In the genomic region with DNA sequence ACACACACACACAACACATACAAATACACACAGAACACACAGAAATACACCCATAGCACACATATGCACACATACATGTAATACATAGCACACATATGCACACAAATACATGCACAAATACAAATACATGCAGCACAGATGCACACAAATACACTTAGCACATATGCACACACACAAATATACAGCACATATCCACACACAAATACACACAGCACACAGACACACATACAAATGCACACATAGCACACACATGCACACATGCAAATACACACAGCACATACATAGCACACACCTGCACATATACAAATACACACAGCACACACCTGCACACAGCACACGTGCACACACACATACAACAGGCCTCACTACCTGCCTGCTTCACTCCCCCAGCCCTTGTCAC, we compare ENCODE assay signal across 21 cellular contexts. TPM values are rescaled to one million over a fixed set of nuclear protein-coding genes. Genes with fewer than 3 reads are reported as not detected.
DNase-seq lines count a peak whose midpoint lies in the region; ATAC-seq, FAIRE-seq and TF ChIP-seq lines count a peak whose summit lies in the region.
"Had no signal": no experiment of that assay in that cellular context is flagged by ENCODE, and none has a peak within 500 bp of the region (broad histone marks: within the 10 kb centered on the region; RNA-seq: fewer than 3 reads in every experiment).

No MANE protein-coding gene starts in this region.

- no peak overlapping the region for H2BK20ac ChIP-seq in H1 (ENCODE audit: low read length)

- FAIRE-seq in H1 (lab: Jason Lieb, UNC) (no peak), urothelium cell line (lab: Jason Lieb, UNC) (peak; percentile 99)
- FAIRE-seq: frontal cortex, small intestine, TTC549 had no signal

- no peak overlapping the region for H3K18ac ChIP-seq in H1 (ENCODE audit: extremely low read depth, low read length)

- 92% methylated on average over 1 of the region's 1 CpG; no CpG with 5 or more reads in 1 of the 2 experiments for WGBS in H1 (ENCODE audit: extremely low coverage in 1 of 2, insufficient coverage in 1 of 2, insufficient read length in 1 of 2, insufficient replicate concordance in 2 of 2, low coverage in 1 of 2, low lambda C conversion rate in 2 of 2, missing lambda C conversion rate in 1 of 2), 2 experiments
- 89 to 100% methylated on average over 1 of the region's 1 CpG for WGBS in lower leg skin, 2 donors

- BruUV-seq in OCI-LY7 (replicated peaks; lab: Mats Ljungman, UMichigan): no TSS peak
- BruUV-seq in PC-3 (replicated peaks; lab: Mats Ljungman, UMichigan): no TSS peak

- 0 out of 2 replicates have a peak, but pooled peaks cover 4% of the 10 kb centered on the region for H3K79me1 ChIP-seq in H1 (ENCODE audit: low read depth, low read length)

- H2AK5ac ChIP-seq in H1 (ENCODE audit: low read depth, low read length): peak overlapping the region; percentile 88; the same call in 1 of the 2 replicates

- no peaks in the 10 kb centered on the region for H3F3A ChIP-seq in PC-3 (ENCODE audit: low read length, unreplicated experiment)

- no peak for ATAC-seq in Right ventricle myocardium inferior
- ATAC-seq in PC-3: no peak

- H2BK120ac ChIP-seq in H1 (replicated peaks; ENCODE audit: low read depth, low read length): no peak overlapping the region

- H3K9me2 ChIP-seq in OCI-LY7 (ENCODE audit: insufficient read depth, low read length) (no peaks in the 10 kb centered on the region), PC-3 (replicated peaks; ENCODE audit: low read length) (no peaks in the 10 kb centered on the region)
- H3K9me2 ChIP-seq: SK-N-SH had no signal

- H3K23ac ChIP-seq in H1 (ENCODE audit: insufficient read length): no peak overlapping the region

- POLR2A ChIA-PET in OCI-LY7 (lab: Charles Lee) (interaction anchor here (2.5 kb wide), 1 partner anchor 117 kb away, joined by 11 read pairs; no protein-coding TSS in a partner anchor), H1 (lab: Charles Lee; ENCODE audit: partially characterized antibody) (no interaction called here), PC-3 (lab: Charles Lee; ENCODE audit: unreplicated experiment) (no interaction called here)

- H3K4me2 ChIP-seq in OCI-LY7 (ENCODE audit: low read length): peak overlapping the region; percentile 55; the same call in 1 of the 2 replicates
- no peak overlapping the region for H3K4me2 ChIP-seq in H1 (ENCODE audit: insufficient read depth in 1 of 2, low read depth in 2 of 2, low read length in 2 of 2)
- no peak overlapping the region for H3K4me2 ChIP-seq in PC-3 (ENCODE audit: low read length)
- H3K4me2 ChIP-seq: KMS-11, SK-N-SH had no signal

- H4K91ac ChIP-seq in H1 (replicated peaks; ENCODE audit: insufficient read length, low read length): peak overlapping the region; percentile 66

- TF ChIP-seq RAD21 in H1 (IDR thresholded peaks at IDR 0.05 in 1 of 2, conservative IDR thresholded peaks at IDR 0.05 in 1 of 2; ENCODE audit: low read depth in 2 of 2, low read length in 2 of 2): no peak

- H2BK5ac ChIP-seq in H1 (ENCODE audit: low read depth, low read length): no peak overlapping the region

- TF ChIP-seq POLR2A in H1 (IDR thresholded peaks at IDR 0.05; ENCODE audit: control extremely low read depth in 1 of 2, low read depth in 2 of 2, low read length in 2 of 2): no peak
- no peak for TF ChIP-seq POLR2A in lower leg skin (IDR thresholded peaks at IDR 0.05)

- no peak overlapping the region for H3K4me3 ChIP-seq in left ventricle myocardium inferior
- H3K4me3 ChIP-seq in OCI-LY7 (ENCODE audit: low read depth, low read length, poor library complexity, severe bottlenecking): no peak overlapping the region
- no peak overlapping the region for H3K4me3 ChIP-seq in H1 (ENCODE audit: extremely low read depth in 1 of 4, insufficient read depth in 2 of 4, low read depth in 3 of 4, low read length in 4 of 4)
- no peak overlapping the region for H3K4me3 ChIP-seq in PC-3 (ENCODE audit: low read length)
- no peak overlapping the region for H3K4me3 ChIP-seq in lower leg skin (ENCODE audit: low read depth, poor library complexity, severe bottlenecking)
- H3K4me3 ChIP-seq: breast epithelium, psoas muscle had no signal

- no peaks in the 10 kb centered on the region; the same call in 1 of the 2 replicates for H3K79me2 ChIP-seq in OCI-LY7 (ENCODE audit: insufficient read depth, low read depth, low read length)
- H3K79me2 ChIP-seq in H1 (ENCODE audit: control insufficient read depth in 1 of 2, insufficient read depth in 2 of 2, low read length in 2 of 2): no peaks in the 10 kb centered on the region
- no peaks in the 10 kb centered on the region for H3K79me2 ChIP-seq in PC-3 (ENCODE audit: low read length)

- no peak overlapping the region for H3K14ac ChIP-seq in H1 (ENCODE audit: insufficient read length)

- H3K4me1 ChIP-seq in left ventricle myocardium inferior: peaks cover 14% of the 10 kb centered on the region
- H3K4me1 ChIP-seq in OCI-LY7 (ENCODE audit: insufficient read depth, low read length, poor library complexity, severe bottlenecking): peaks cover 76% of the 10 kb centered on the region
- peaks cover 0 to 10% (median 6%) of the 10 kb centered on the region in 4 experiments; a peak in 6 of 7 replicates for H3K4me1 ChIP-seq in H1 (replicated peaks in 1 of 4; ENCODE audit: control insufficient read depth in 3 of 4, insufficient read depth in 4 of 4, low read length in 3 of 4)
- no peaks in the 10 kb centered on the region for H3K4me1 ChIP-seq in PC-3 (ENCODE audit: insufficient read depth, low read length)
- H3K4me1 ChIP-seq: breast epithelium, psoas muscle had no signal

- no peak overlapping the region for H3K4ac ChIP-seq in H1 (replicated peaks; ENCODE audit: insufficient read length, low read depth, low read length)

- no peak for TF ChIP-seq EP300 in H1 (IDR thresholded peaks at IDR 0.05; ENCODE audit: borderline replicate concordance in 1 of 2, low read depth in 2 of 2, low read length in 2 of 2)

- peak; percentile 34 for DNase-seq in Right ventricle myocardium inferior (ENCODE audit: missing footprints)
- DNase-seq in left ventricle myocardium inferior: no peak
- no peak for DNase-seq in OCI-LY7 (ENCODE audit: low spot score)
- DNase-seq in H1 (ENCODE audit: low read depth in 1 of 2, low spot score in 2 of 2): no peak
- no peak for DNase-seq in urothelium cell line (ENCODE audit: low spot score)
- DNase-seq in PC-3: no peak
- DNase-seq in central memory CD4-positive, alpha-beta T cell: no peak
- DNase-seq in lower leg skin (ENCODE audit: low spot score in 2 of 2): no peak
- DNase-seq: activated T-cell treated with anti-CD3 and anti-CD28 coated beads, Interleukin-2, amount 50 U/mL, for 24 hours; NCI-H1048; NCI-H2029 treated with DMSO at 0.1 percent for 48 hours; NK-92 treated with Interleukin-12 subunit alpha and Interleukin-12 subunit beta, amount 100 ng/mL, for 24 hours; psoas muscle; SK-N-SH; small intestine; stimulated activated CD4-positive, alpha-beta T cell treated with anti-CD3 and anti-CD28 coated beads, Interleukin-4, amount 100 ng/mL, for 24 hours had no signal

- H4K8ac ChIP-seq in H1 (ENCODE audit: extremely low read depth, insufficient read depth, low read length): no peak overlapping the region

- H2AFZ ChIP-seq in OCI-LY7 (ENCODE audit: low read length): peak overlapping the region; percentile 4; the same call in 1 of the 2 replicates
- H2AFZ ChIP-seq in H1 (ENCODE audit: low read length): no peak overlapping the region
- no peak overlapping the region for H2AFZ ChIP-seq in PC-3 (ENCODE audit: low read length)

- H4K5ac ChIP-seq in H1 (ENCODE audit: insufficient read length, low read depth, low read length): no peak overlapping the region

- intact Hi-C loops in Right ventricle myocardium inferior (cut with DNase I) (no loop called here), left ventricle myocardium inferior (cut with micrococcal nuclease) (no loop called here), OCI-LY7 (cut with micrococcal nuclease; ENCODE audit: unreplicated experiment) (loop anchor here (5.0 to 10.0 kb wide), 2 partner anchors 618 to 1570 kb away; a partner anchor contains a TSS), PC-3 (cut with micrococcal nuclease) (no loop called here), lower leg skin (cut with DNase I; ENCODE audit: low total_unique reads) (no loop called here)

- peak overlapping the region; percentile 83; the same call in 1 of the 2 replicates for H2BK15ac ChIP-seq in H1 (ENCODE audit: low read length)

- peaks cover 32% of the 10 kb centered on the region for H3K27me3 ChIP-seq in left ventricle myocardium inferior (ENCODE audit: low read depth)
- no peaks in the 10 kb centered on the region for H3K27me3 ChIP-seq in H1 (replicated peaks in 1 of 4; ENCODE audit: control insufficient read depth in 3 of 4, extremely low read depth in 1 of 4, insufficient read depth in 3 of 4, low read length in 3 of 4)
- peaks cover 71% of the 10 kb centered on the region for H3K27me3 ChIP-seq in PC-3 (ENCODE audit: low read length)
- H3K27me3 ChIP-seq: breast epithelium had no signal

- CTCF ChIA-PET in OCI-LY7 (lab: Charles Lee; ENCODE audit: unreplicated experiment): no interaction called here
- CTCF ChIA-PET in H1 (lab: Charles Lee; ENCODE audit: partially characterized antibody): interaction anchor here (1.2 to 4.7 kb wide), 6 partner anchors 10 to 115 kb away, joined by 3 to 40 read pairs (median 5); a partner anchor contains a TSS
- CTCF ChIA-PET in PC-3 (lab: Charles Lee): no interaction called here

- H3K56ac ChIP-seq in H1 (replicated peaks; ENCODE audit: insufficient read length, low read depth, low read length): no peak overlapping the region

- H3K27ac ChIP-seq in left ventricle myocardium inferior (replicated peaks) (no peak overlapping the region), OCI-LY7 (ENCODE audit: low read depth, low read length, poor library complexity, severe bottlenecking) (peak overlapping the region; percentile 96), H1 (ENCODE audit: low read depth, low read length) (no peak overlapping the region), PC-3 (ENCODE audit: low read length) (no peak overlapping the region)
- H3K27ac ChIP-seq: breast epithelium, KMS-11, psoas muscle had no signal

- H3K36me3 ChIP-seq in left ventricle myocardium inferior: no peaks in the 10 kb centered on the region
- H3K36me3 ChIP-seq in OCI-LY7 (ENCODE audit: insufficient read depth, low read length): no peaks in the 10 kb centered on the region
- no peaks in the 10 kb centered on the region; a peak in 1 of 8 replicates for H3K36me3 ChIP-seq in H1 (ENCODE audit: control insufficient read depth in 2 of 4, insufficient read depth in 4 of 4, low read length in 3 of 4)
- H3K36me3 ChIP-seq in PC-3 (ENCODE audit: low read depth, low read length): no peaks in the 10 kb centered on the region
- H3K36me3 ChIP-seq: breast epithelium had no signal

- no peak overlapping the region for H2BK12ac ChIP-seq in H1 (ENCODE audit: low read depth, low read length)

- no peak overlapping the region for H3K9ac ChIP-seq in H1 (replicated peaks in 1 of 4; ENCODE audit: extremely low read depth in 1 of 4, low read depth in 3 of 4, low read length in 3 of 4)
- H3K9ac ChIP-seq in PC-3 (ENCODE audit: low read length): no peak overlapping the region
- H3K9ac ChIP-seq: KMS-11, SK-N-SH had no signal

- H3K23me2 ChIP-seq in H1 (ENCODE audit: low read depth, low read length): no peaks in the 10 kb centered on the region; the same call in 1 of the 2 replicates

- no peak for TF ChIP-seq CTCF in left ventricle myocardium inferior (IDR thresholded peaks at IDR 0.05; ENCODE audit: borderline replicate concordance)
- TF ChIP-seq CTCF in OCI-LY7 (conservative IDR thresholded peaks at IDR 0.05; ENCODE audit: low read length): no peak
- no peak for TF ChIP-seq CTCF in H1 (IDR thresholded peaks at IDR 0.05; ENCODE audit: control extremely low read depth in 1 of 3, insufficient read depth in 1 of 3, low read depth in 1 of 3, low read length in 3 of 3)
- no peak for TF ChIP-seq CTCF in PC-3 (conservative IDR thresholded peaks at IDR 0.05; ENCODE audit: low read depth, low read length)
- no peak for TF ChIP-seq CTCF in lower leg skin (IDR thresholded peaks at IDR 0.05)

- H4K20me1 ChIP-seq in OCI-LY7 (ENCODE audit: insufficient read depth, low read length) (no peaks in the 10 kb centered on the region), H1 (replicated peaks in 1 of 2; ENCODE audit: control insufficient read depth in 1 of 2, insufficient read depth in 2 of 2, low read length in 2 of 2) (peaks cover 0 to 10% of the 10 kb centered on the region in 2 experiments), PC-3 (ENCODE audit: low read length) (no peaks in the 10 kb centered on the region)

- no peaks in the 10 kb centered on the region for H3K9me3 ChIP-seq in left ventricle myocardium inferior (replicated peaks)
- H3K9me3 ChIP-seq in OCI-LY7 (ENCODE audit: low read length): no peaks in the 10 kb centered on the region
- no peaks in the 10 kb centered on the region for H3K9me3 ChIP-seq in H1 (ENCODE audit: insufficient read depth in 2 of 2, low read depth in 1 of 2, low read length in 1 of 2)
- H3K9me3 ChIP-seq in PC-3 (ENCODE audit: low read length): no peaks in the 10 kb centered on the region
- H3K9me3 ChIP-seq: breast epithelium, psoas muscle, SK-N-SH had no signal

RNA-seq across cellular contexts. Expression of a gene that starts 49.6 kb away (rescaled TPM):
- 1.6 TPM for total RNA-seq in Right ventricle myocardium inferior
- 2.2 TPM for total RNA-seq in left ventricle myocardium inferior
- 1.8 and 3.5 TPM in 2 replicates for total RNA-seq in OCI-LY7 (2014; rRNA removed; shearing (Covaris generic))
- 0.22 and 0.32 TPM in 2 replicates for total RNA-seq in OCI-LY7 (2022)
- total RNA-seq in H1 (2021; fragmentation: NEBNext Ultra II Directional; extraction: Animal tissue kit (Norgen Biotek cat#: 25700)): 3.6 and 3.9 TPM in 2 replicates
- polyA plus RNA-seq in H1 (2011; rRNA removed): 4.1 and 5.9 TPM in 2 replicates
- 2.3 TPM for polyA plus RNA-seq in H1 (2011; cell fraction: cytosol; rRNA removed)
- polyA plus RNA-seq in H1 (2011; cell fraction: nucleus; rRNA removed): 7.3 TPM
- 5.5 to 10.2 TPM (median 7.5 TPM) in 4 replicates for polyA plus RNA-seq in H1 (2012, experiment 1 of 2)
- 3.6 TPM for polyA plus RNA-seq in H1 (2012, experiment 2 of 2)
- polyA plus RNA-seq in H1 (2013, experiment 1 of 2): 2.6 TPM
- 2.0 TPM for polyA plus RNA-seq in H1 (2013, experiment 2 of 2)
- 6.8 and 8.4 TPM in 2 replicates for polyA minus RNA-seq in H1 (2011; rRNA and poly(A)+ RNA removed)
- 10.9 TPM for polyA minus RNA-seq in H1 (2011; cell fraction: cytosol; rRNA and poly(A)+ RNA removed)
- 13.8 TPM for polyA minus RNA-seq in H1 (2011; cell fraction: nucleus; rRNA and poly(A)+ RNA removed)
- 0.07 TPM in 1 of 2 replicates, not detected in the other for total RNA-seq in PC-3 (2014; rRNA removed)
- 1 to 10 TPM; 1.5 to 4.4 (median 1.6) TPM for total RNA-seq in lower leg skin
- total RNA-seq: dermis microvascular lymphatic vessel endothelial cell had no signal
